8 cellular contexts compared by ENCODE assay signal in the genomic region with DNA sequence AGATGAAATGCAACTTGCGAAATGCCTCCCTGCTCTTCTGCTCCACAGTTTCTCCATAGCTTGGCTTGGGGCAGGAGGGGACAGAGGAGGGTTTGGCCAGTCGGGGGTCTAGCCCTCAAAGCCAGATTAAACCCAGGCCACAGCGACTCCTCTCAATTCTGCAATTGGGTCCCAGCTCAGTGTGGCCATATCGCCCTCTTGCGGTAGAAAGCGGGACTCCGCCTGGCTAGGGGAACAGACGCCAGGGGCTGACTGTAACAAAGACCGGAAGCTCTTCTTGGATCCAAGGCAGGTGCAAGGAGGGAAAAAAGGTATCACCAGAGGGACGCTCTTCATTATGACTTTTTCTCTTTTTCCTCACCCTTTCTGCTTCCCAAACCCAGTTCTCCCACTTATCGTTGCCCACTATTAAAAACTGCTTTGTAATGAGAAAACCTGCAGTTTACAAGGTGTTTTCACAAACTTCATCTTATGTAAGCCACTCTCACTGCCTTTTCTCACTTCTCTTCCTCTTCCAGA. TPM values are rescaled to one million over a fixed set of nuclear protein-coding genes. Genes with fewer than 3 reads are reported as not detected.
DNase-seq lines count a peak whose midpoint lies in the region; ATAC-seq and TF ChIP-seq lines count a peak whose summit lies in the region.

No MANE protein-coding gene starts in this region.

- no peaks in the 10 kb centered on the region for H3K36me3 Mint-ChIP-seq in chondrocyte (ENCODE audit: low read depth)

- H3K27me3 Mint-ChIP-seq in chondrocyte (ENCODE audit: low read depth), result peaks cover 28% of the 10 kb centered on the region

- H3K27ac Mint-ChIP-seq in chondrocyte (ENCODE audit: unreplicated experiment), result no peak overlapping the region

- H3K4me1 Mint-ChIP-seq in chondrocyte (ENCODE audit: low read depth), result peaks cover 4% of the 10 kb centered on the region

- no peak overlapping the region for H3K4me3 Mint-ChIP-seq in chondrocyte (ENCODE audit: unreplicated experiment)

- H3K9me3 Mint-ChIP-seq in chondrocyte (ENCODE audit: low read depth), result no peaks in the 10 kb centered on the region

- ATAC-seq in HG03097 (IDR thresholded peaks at IDR 0.05; ENCODE audit: low FRiP score, unreplicated experiment), result peak; percentile 43
- ATAC-seq in left lobe of liver, result peak; percentile 97
- ATAC-seq in GM21619 (IDR thresholded peaks at IDR 0.05; ENCODE audit: unreplicated experiment), result no peak

- TF ChIP-seq CTCF in chondrocyte (IDR thresholded peaks at IDR 0.05), result peak; percentile 96

- DNase-seq in GM03348 (ENCODE audit: low spot score) (peak; percentile 89), NCI-H345 (lab: John Stamatoyannopoulos, UW) (peak; percentile 86), chondrocyte (ENCODE audit: low spot score) (no peak), left lobe of liver (ENCODE audit: low spot score) (peak; percentile 87)
- DNase-seq in activated CD4-positive, alpha-beta T cell treated with anti-CD3 and anti-CD28 coated beads for 4 hours, result peak; percentile 71 to 89
- DNase-seq in stimulated activated CD4-positive, alpha-beta T cell treated with anti-CD3 and anti-CD28 coated beads, Interleukin-4, amount 100 ng/mL, for 4 hours, result peak; percentile 76 to 87

RNA-seq across cellular contexts. Expression of gene TNPO3, which starts 36.6 kb away (rescaled TPM):
- total RNA-seq in chondrocyte (39.5 to 44.0 TPM (median 43.9 TPM) in 3 replicates), left lobe of liver (16.6 TPM)

RNA-seq across cellular contexts. Expression of gene TSPAN33, which starts 53.0 kb away (rescaled TPM):
- total RNA-seq in chondrocyte (1.7 to 5.7 TPM (median 4.2 TPM) in 3 replicates), left lobe of liver (33.7 TPM)
